11 cellular contexts compared by ENCODE assay signal in genomic region chr7:17126413-17127374, GRCh38.
DNase-seq lines count a peak whose midpoint lies in the region; ATAC-seq lines count a peak whose summit lies in the region.
"Had no signal": no experiment of that assay in that cellular context is flagged by ENCODE, and none has a peak within 500 bp of the region (broad histone marks: within the 10 kb centered on the region; RNA-seq: fewer than 3 reads in every experiment).

No MANE protein-coding gene starts in this region.

- DNase-seq in activated naive CD8-positive, alpha-beta T cell treated with anti-CD3 and anti-CD28 coated beads for 36 hours = no peak
- no peak for DNase-seq in stimulated activated naive B cell treated with anti-CD40 and anti-IgM and Interleukin-4, amounts not matched to agents 10 μg/mL and 1 μg/mL and 100 μg/mL, for 72 hours
- DNase-seq in kidney tubule cell (ENCODE audit: low spot score) (no peak), KG1 (lab: John Stamatoyannopoulos, UW) (no peak), NCI-H345 treated with DMSO at 0.1 percent for 48 hours (lab: John Stamatoyannopoulos, UW; ENCODE audit: unreplicated experiment) (no peak)
- DNase-seq: caudate nucleus, NCI-H446 had no signal

- H3K4me1 Mint-ChIP-seq in activated naive CD8-positive, alpha-beta T cell (ENCODE audit: low read depth) = peaks cover 19% of the 10 kb centered on the region
- H3K4me1 Mint-ChIP-seq in activated naive CD8-positive, alpha-beta T cell treated with anti-CD3 and anti-CD28 coated beads for 36 hours = peaks cover 20% of the 10 kb centered on the region
- H3K4me1 Mint-ChIP-seq in stimulated activated naive B cell treated with anti-CD40 and anti-IgM and Interleukin-4, amounts not matched to agents 10 μg/mL and 1 μg/mL and 100 μg/mL, for 72 hours = peaks cover 23 to 60% of the 10 kb centered on the region in 2 donors

- no peak overlapping the region for H3K4me3 Mint-ChIP-seq in activated naive CD8-positive, alpha-beta T cell
- H3K4me3 Mint-ChIP-seq in activated naive CD8-positive, alpha-beta T cell treated with anti-CD3 and anti-CD28 coated beads for 36 hours = no peak overlapping the region
- peak overlapping the region; percentile 10 to 50 for H3K4me3 Mint-ChIP-seq in stimulated activated naive B cell treated with anti-CD40 and anti-IgM and Interleukin-4, amounts not matched to agents 10 μg/mL and 1 μg/mL and 100 μg/mL, for 72 hours

- peaks cover 2% of the 10 kb centered on the region for H3K36me3 Mint-ChIP-seq in activated naive CD8-positive, alpha-beta T cell
- peaks cover 2% of the 10 kb centered on the region for H3K36me3 Mint-ChIP-seq in activated naive CD8-positive, alpha-beta T cell treated with anti-CD3 and anti-CD28 coated beads for 36 hours
- no peaks in the 10 kb centered on the region for H3K36me3 Mint-ChIP-seq in stimulated activated naive B cell treated with anti-CD40 and anti-IgM and Interleukin-4, amounts not matched to agents 10 μg/mL and 1 μg/mL and 100 μg/mL, for 72 hours

- peak overlapping the region; percentile 41 for H3K27ac Mint-ChIP-seq in activated naive CD8-positive, alpha-beta T cell
- H3K27ac Mint-ChIP-seq in activated naive CD8-positive, alpha-beta T cell treated with anti-CD3 and anti-CD28 coated beads for 36 hours = no peak overlapping the region
- H3K27ac Mint-ChIP-seq in stimulated activated naive B cell treated with anti-CD40 and anti-IgM and Interleukin-4, amounts not matched to agents 10 μg/mL and 1 μg/mL and 100 μg/mL, for 72 hours = peak overlapping the region; percentile 83

- ATAC-seq in GM21717 (IDR thresholded peaks at IDR 0.05; ENCODE audit: unreplicated experiment) (peak; percentile 69), HG03196 (IDR thresholded peaks at IDR 0.05; ENCODE audit: unreplicated experiment) (peak; percentile 62)
- ATAC-seq in stimulated activated naive B cell treated with anti-CD40 and anti-IgM and Interleukin-4, amounts not matched to agents 10 μg/mL and 1 μg/mL and 100 μg/mL, for 72 hours (replicated peaks) = peak; percentile 94
- ATAC-seq: left lobe of liver had no signal

- H3K9me3 Mint-ChIP-seq in activated naive CD8-positive, alpha-beta T cell (ENCODE audit: low read depth) = no peaks in the 10 kb centered on the region
- H3K9me3 Mint-ChIP-seq in activated naive CD8-positive, alpha-beta T cell treated with anti-CD3 and anti-CD28 coated beads for 36 hours = no peaks in the 10 kb centered on the region
- H3K9me3 Mint-ChIP-seq in stimulated activated naive B cell treated with anti-CD40 and anti-IgM and Interleukin-4, amounts not matched to agents 10 μg/mL and 1 μg/mL and 100 μg/mL, for 72 hours = peaks cover 0 to 2% of the 10 kb centered on the region in 2 donors

- H3K27me3 Mint-ChIP-seq in activated naive CD8-positive, alpha-beta T cell = no peaks in the 10 kb centered on the region
- no peaks in the 10 kb centered on the region for H3K27me3 Mint-ChIP-seq in activated naive CD8-positive, alpha-beta T cell treated with anti-CD3 and anti-CD28 coated beads for 36 hours
- no peaks in the 10 kb centered on the region for H3K27me3 Mint-ChIP-seq in stimulated activated naive B cell treated with anti-CD40 and anti-IgM and Interleukin-4, amounts not matched to agents 10 μg/mL and 1 μg/mL and 100 μg/mL, for 72 hours

Comparison
In these comparisons a context has a peak if more than half of its experiments do, and no peak if none do; other contexts are left out.
1. H3K4me3 Mint-ChIP-seq: peak in stimulated activated naive B cell treated with anti-CD40 and anti-IgM and Interleukin-4, amounts not matched to agents 10 μg/mL and 1 μg/mL and 100 μg/mL, for 72 hours (2 of 2); none in activated naive CD8-positive, alpha-beta T cell (single experiment) and activated naive CD8-positive, alpha-beta T cell treated with anti-CD3 and anti-CD28 coated beads for 36 hours (single experiment).
2. Peak in every context shown above with its lines, with median percentiles within 50 percentile points of each other: ATAC-seq.